In genomic region chr3:14329116-14329830, GRCh38 we compare ENCODE assay signal across 10 cellular contexts.
DNase-seq lines count a peak whose midpoint lies in the region; ATAC-seq, FAIRE-seq and TF ChIP-seq lines count a peak whose summit lies in the region.
"Had no signal": no experiment of that assay in that cellular context is flagged by ENCODE, and none has a peak within 500 bp of the region (broad histone marks: within the 10 kb centered on the region; RNA-seq: fewer than 3 reads in every experiment).

No MANE protein-coding gene starts in this region.

- no peak overlapping the region for H2BK15ac ChIP-seq in IMR-90 (ENCODE audit: low read depth, low read length)

- H2AFZ ChIP-seq in IMR-90 (replicated peaks; ENCODE audit: low read length, poor library complexity): no peak overlapping the region

- H2AK9ac ChIP-seq in IMR-90 (replicated peaks; ENCODE audit: low read depth, low read length, poor library complexity): no peak overlapping the region

- TF ChIP-seq RAD21 in IMR-90 (IDR thresholded peaks at IDR 0.05; ENCODE audit: low read length): no peak

- ATAC-seq in IMR-90 (ENCODE audit: low read depth): peak; percentile 71
- ATAC-seq in activated CD4-positive, alpha-beta T cell treated with anti-CD3 and anti-CD28 coated beads for 36 hours: no peak

- DNase-seq in IMR-90 (peak; percentile 56), NOMO-1 treated with DMSO at 0.1 percent for 48 hours (lab: John Stamatoyannopoulos, UW; ENCODE audit: unreplicated experiment) (peak; percentile 86), fibroblast of the aortic adventitia (ENCODE audit: low read depth) (peak; percentile 12), stromal cell of bone marrow (ENCODE audit: low read depth) (peak; percentile 36), NK-92 (lab: John Stamatoyannopoulos, UW; ENCODE audit: unreplicated experiment) (no peak), frontal cortex (ENCODE audit: low spot score in 2 of 2) (no peak)
- DNase-seq in activated CD8-positive, alpha-beta memory T cell treated with anti-CD3 and anti-CD28 coated beads, Interleukin-2, amount 50 U/mL, for 4 hours: no peak
- DNase-seq in activated CD4-positive, alpha-beta T cell treated with anti-CD3 and anti-CD28 coated beads for 36 hours: no peak
- DNase-seq: activated naive CD8-positive, alpha-beta T cell treated with anti-CD3 and anti-CD28 coated beads, Interleukin-2, amount 10 ng/mL, durations not matched to agents 7 days and 5 days; natural killer cell had no signal

- H3K4me3 ChIP-seq in IMR-90 (ENCODE audit: insufficient read depth, low read depth, low read length): no peak overlapping the region
- no peak overlapping the region for H3K4me3 ChIP-seq in fibroblast of the aortic adventitia (ENCODE audit: low read depth, low read length)

- H3K9me3 ChIP-seq in IMR-90 (ENCODE audit: control insufficient read depth, insufficient read depth, low read length): no peaks in the 10 kb centered on the region

- no peak for FAIRE-seq in frontal cortex (lab: Jason Lieb, UNC)

- H2BK5ac ChIP-seq in IMR-90 (ENCODE audit: low read depth, low read length, poor library complexity, severe bottlenecking): no peak overlapping the region

- no peaks in the 10 kb centered on the region for H3K36me3 Mint-ChIP-seq in activated CD4-positive, alpha-beta T cell treated with anti-CD3 and anti-CD28 coated beads for 36 hours (ENCODE audit: low read depth)
- H3K36me3 Mint-ChIP-seq: activated naive CD8-positive, alpha-beta T cell treated with anti-CD3 and anti-CD28 coated beads, Interleukin-2, amount 10 ng/mL, durations not matched to agents 7 days and 5 days; natural killer cell had no signal

- H2BK120ac ChIP-seq in IMR-90 (ENCODE audit: low read depth, low read length): no peak overlapping the region

- no peak overlapping the region for H3K4me2 ChIP-seq in IMR-90 (ENCODE audit: low read depth, low read length)

- H2AK5ac ChIP-seq in IMR-90 (ENCODE audit: low read depth, low read length): no peak overlapping the region

- dilution Hi-C loops in IMR-90 (cut with HindIII; ENCODE audit: low sequenced_read_pairs, unreplicated experiment): no loop called here

- H3K56ac ChIP-seq in IMR-90 (ENCODE audit: extremely low read depth, insufficient read depth, low read length): no peak overlapping the region

- peaks cover 4% of the 10 kb centered on the region for H3K9me3 Mint-ChIP-seq in activated CD4-positive, alpha-beta T cell treated with anti-CD3 and anti-CD28 coated beads for 36 hours (ENCODE audit: low read depth)
- H3K9me3 Mint-ChIP-seq: activated naive CD8-positive, alpha-beta T cell treated with anti-CD3 and anti-CD28 coated beads, Interleukin-2, amount 10 ng/mL, durations not matched to agents 7 days and 5 days; natural killer cell had no signal

- no peak overlapping the region for H3K9ac ChIP-seq in IMR-90 (ENCODE audit: low read depth, low read length)

- TF ChIP-seq CTCF in IMR-90 (conservative IDR thresholded peaks at IDR 0.05; ENCODE audit: low read depth, low read length) (no peak), fibroblast of the aortic adventitia (IDR thresholded peaks at IDR 0.05; ENCODE audit: insufficient read depth, low read length) (no peak)

- in situ Hi-C loops in IMR-90 (cut with MboI; ENCODE audit: low sequenced_read_pairs): no loop called here

- no peak overlapping the region for H4K5ac ChIP-seq in IMR-90 (ENCODE audit: low read depth, low read length)

- intact Hi-C loops in IMR-90 (cut with micrococcal nuclease): no loop called here
- intact Hi-C loops in activated CD4-positive, alpha-beta T cell treated with anti-CD3 and anti-CD28 coated beads for 36 hours (cut with DNase I, micrococcal nuclease): no loop called here

- WGBS in IMR-90 (ENCODE audit: extremely low coverage in 2 of 2, insufficient read length in 1 of 2), 2 experiments: no CpG with 5 or more reads among the region's 11 CpGs

- H3K4ac ChIP-seq in IMR-90 (ENCODE audit: low read depth, low read length): no peak overlapping the region

- H3K18ac ChIP-seq in IMR-90 (ENCODE audit: low read depth, low read length): no peak overlapping the region

- no peaks in the 10 kb centered on the region; the same call in 1 of the 2 replicates for H3K4me1 ChIP-seq in IMR-90 (ENCODE audit: control insufficient read depth, insufficient read depth, low read length)

- no peaks in the 10 kb centered on the region for H4K20me1 ChIP-seq in IMR-90 (ENCODE audit: insufficient read depth, low read length)

- CTCF ChIA-PET in IMR-90 (lab: Yijun Ruan, JAX): interaction anchor here (0.6 kb wide), 1 partner anchor 119 kb away, joined by 5 read pairs; no protein-coding TSS in a partner anchor
- CTCF ChIA-PET in activated CD4-positive, alpha-beta T cell treated with anti-CD3 and anti-CD28 coated beads for 36 hours (lab: Charles Lee): interaction anchor here (0.7 to 1.3 kb wide), 4 partner anchors 41 to 1289 kb away, joined by 3 to 5 read pairs (median 3); no protein-coding TSS in a partner anchor

- no peak overlapping the region for H3K27ac Mint-ChIP-seq in activated CD4-positive, alpha-beta T cell treated with anti-CD3 and anti-CD28 coated beads for 36 hours
- H3K27ac Mint-ChIP-seq: activated naive CD8-positive, alpha-beta T cell treated with anti-CD3 and anti-CD28 coated beads, Interleukin-2, amount 10 ng/mL, durations not matched to agents 7 days and 5 days; natural killer cell had no signal

- no peak overlapping the region for H3K14ac ChIP-seq in IMR-90 (replicated peaks; ENCODE audit: low read depth, low read length)

- no peak overlapping the region for H3K23ac ChIP-seq in IMR-90 (ENCODE audit: low read depth, low read length)

- H3K36me3 ChIP-seq in IMR-90 (ENCODE audit: control insufficient read depth, insufficient read depth, low read length): no peaks in the 10 kb centered on the region

- TF ChIP-seq POLR2A in IMR-90 (IDR thresholded peaks at IDR 0.05; ENCODE audit: low read depth, low read length): no peak

- no peak overlapping the region for H3K4me3 Mint-ChIP-seq in activated CD4-positive, alpha-beta T cell treated with anti-CD3 and anti-CD28 coated beads for 36 hours
- H3K4me3 Mint-ChIP-seq: activated naive CD8-positive, alpha-beta T cell treated with anti-CD3 and anti-CD28 coated beads, Interleukin-2, amount 10 ng/mL, durations not matched to agents 7 days and 5 days; natural killer cell had no signal

- H3K9me1 ChIP-seq in IMR-90 (ENCODE audit: insufficient read depth, low read length): no peaks in the 10 kb centered on the region; the same call in 1 of the 2 replicates

- H3K27me3 Mint-ChIP-seq in activated CD4-positive, alpha-beta T cell treated with anti-CD3 and anti-CD28 coated beads for 36 hours: peaks cover 5% of the 10 kb centered on the region

- no peak overlapping the region for H2BK20ac ChIP-seq in IMR-90 (ENCODE audit: low read depth, low read length)

- BruUV-seq in IMR-90 (replicated peaks; lab: Mats Ljungman, UMichigan): no TSS peak

- H3K27me3 ChIP-seq in IMR-90 (ENCODE audit: control insufficient read depth, insufficient read depth, low read length): no peaks in the 10 kb centered on the region

- no peak overlapping the region for H4K8ac ChIP-seq in IMR-90 (ENCODE audit: low read depth in 2 of 2, low read length in 2 of 2)

- H3K79me1 ChIP-seq in IMR-90 (ENCODE audit: low read depth in 1 of 2, low read length in 2 of 2): no peaks in the 10 kb centered on the region

- POLR2A ChIA-PET in IMR-90 (lab: Charles Lee; ENCODE audit: unreplicated experiment): no interaction called here
- POLR2A ChIA-PET in activated CD4-positive, alpha-beta T cell treated with anti-CD3 and anti-CD28 coated beads for 36 hours (lab: Charles Lee): no interaction called here

- H3K4me1 Mint-ChIP-seq in activated CD4-positive, alpha-beta T cell treated with anti-CD3 and anti-CD28 coated beads for 36 hours: no peaks in the 10 kb centered on the region
- H3K4me1 Mint-ChIP-seq: activated naive CD8-positive, alpha-beta T cell treated with anti-CD3 and anti-CD28 coated beads, Interleukin-2, amount 10 ng/mL, durations not matched to agents 7 days and 5 days; natural killer cell had no signal

- H3K27ac ChIP-seq in IMR-90 (ENCODE audit: insufficient read depth, low read length): no peak overlapping the region

- H4K91ac ChIP-seq in IMR-90 (ENCODE audit: insufficient read depth, low read depth, low read length): no peak overlapping the region

TF ChIP-seq in IMR-90, 13 proteins besides CTCF, POLR2A, EP300 and RAD21:
- TF ChIP-seq CEBPB (IDR thresholded peaks at IDR 0.05; ENCODE audit: low read depth, low read length): no peak

Comparison
In these comparisons a context has a peak if more than half of its experiments do, and no peak if none do; other contexts are left out.
1. DNase-seq: peak in IMR-90 (single experiment), NOMO-1 treated with DMSO at 0.1 percent for 48 hours (single experiment), fibroblast of the aortic adventitia (single experiment) and stromal cell of bone marrow (single experiment); none in NK-92 (single experiment), activated CD8-positive, alpha-beta memory T cell treated with anti-CD3 and anti-CD28 coated beads, Interleukin-2, amount 50 U/mL, for 4 hours (single experiment), activated CD4-positive, alpha-beta T cell treated with anti-CD3 and anti-CD28 coated beads for 36 hours (single experiment) and frontal cortex (0 of 2).